ENCODE assay signal across 3 cellular contexts in genomic region chr1:8371372-8371991, GRCh38.
TF ChIP-seq lines count a peak whose summit lies in the region.

No MANE protein-coding gene starts in this region.

TF ChIP-seq in liver, 16 proteins besides CTCF, POLR2A, EP300 and RAD21:
- TF ChIP-seq SP1 (IDR thresholded peaks at IDR 0.05) (no peak), REST (IDR thresholded peaks at IDR 0.05) (no peak), HNF4G (IDR thresholded peaks at IDR 0.05) (no peak), GABPA (IDR thresholded peaks at IDR 0.05 in 1 of 2, conservative IDR thresholded peaks at IDR 0.05 in 1 of 2) (no peak)

TF ChIP-seq in HepG2, 621 proteins besides CTCF, POLR2A, EP300 and RAD21:
- no peak for TF ChIP-seq ZNF143 (CRISPR knock-in tag; IDR thresholded peaks at IDR 0.05)
- no peak for TF ChIP-seq POLR2AphosphoS5 (IDR thresholded peaks at IDR 0.05; ENCODE audit: low read depth, low read length)
- no peak for TF ChIP-seq ZNF326 (CRISPR knock-in tag; IDR thresholded peaks at IDR 0.05; ENCODE audit: borderline replicate concordance)
- no peak for TF ChIP-seq HOXA5 (CRISPR knock-in tag; IDR thresholded peaks at IDR 0.05)
- no peak for TF ChIP-seq CAMTA2 (CRISPR knock-in tag; IDR thresholded peaks at IDR 0.05; ENCODE audit: borderline replicate concordance)
- TF ChIP-seq ZNF781 (CRISPR knock-in tag; IDR thresholded peaks at IDR 0.05; ENCODE audit: borderline replicate concordance, not compliant biosample characterization): no peak
- no peak for TF ChIP-seq ZNF446 (CRISPR knock-in tag; IDR thresholded peaks at IDR 0.05)
- no peak for TF ChIP-seq HES4 (CRISPR knock-in tag; IDR thresholded peaks at IDR 0.05; ENCODE audit: borderline replicate concordance)
- TF ChIP-seq ZIK1 (CRISPR knock-in tag; IDR thresholded peaks at IDR 0.05; ENCODE audit: borderline replicate concordance, low read depth): no peak
- TF ChIP-seq ZBTB26 (CRISPR knock-in tag; IDR thresholded peaks at IDR 0.05; ENCODE audit: borderline replicate concordance): no peak
- no peak for TF ChIP-seq SIN3A (IDR thresholded peaks at IDR 0.05; ENCODE audit: borderline replicate concordance, low read depth, low read length)
- TF ChIP-seq TARDBP (CRISPR knock-in tag; IDR thresholded peaks at IDR 0.05): no peak
- TF ChIP-seq ZNF460 (CRISPR knock-in tag; IDR thresholded peaks at IDR 0.05; ENCODE audit: borderline replicate concordance): no peak
- no peak for TF ChIP-seq TRAFD1 (CRISPR knock-in tag; IDR thresholded peaks at IDR 0.05; ENCODE audit: borderline replicate concordance)
- no peak for TF ChIP-seq ZNF746 (CRISPR knock-in tag; IDR thresholded peaks at IDR 0.05)
- no peak for TF ChIP-seq IRX3 (CRISPR knock-in tag; IDR thresholded peaks at IDR 0.05; ENCODE audit: borderline replicate concordance, low read depth)

TF ChIP-seq in GM12891, 5 proteins besides CTCF, POLR2A, EP300 and RAD21:
- TF ChIP-seq SPI1 (IDR thresholded peaks at IDR 0.05; ENCODE audit: low read depth, low read length) (no peak), TAF1 (IDR thresholded peaks at IDR 0.05; ENCODE audit: low read depth, low read length) (no peak), POU2F2 (IDR thresholded peaks at IDR 0.05; ENCODE audit: low read depth, low read length) (no peak), POLR2AphosphoS5 (IDR thresholded peaks at IDR 0.05; ENCODE audit: low read depth, low read length) (no peak), PAX5 (IDR thresholded peaks at IDR 0.05; ENCODE audit: insufficient read depth, low read length, severe bottlenecking) (no peak)
